In genomic region chr9:131986576-131986975, GRCh38 we compare ENCODE assay signal across 18 cellular contexts.
A peak's percentile ranks its signal among the peaks of the same experiment; 100 is the strongest.
DNase-seq lines count a peak whose midpoint lies in the region; ATAC-seq and TF ChIP-seq lines count a peak whose summit lies in the region.
"Had no signal": no experiment of that assay in that cellular context is flagged by ENCODE, and none has a peak within 500 bp of the region (broad histone marks: within the 10 kb centered on the region; RNA-seq: fewer than 3 reads in every experiment).

No MANE protein-coding gene starts in this region.

- no peak for ATAC-seq in left ventricle myocardium superior

- H3K9me3 Mint-ChIP-seq in HFFc6 (no peaks in the 10 kb centered on the region), endothelial cell (ENCODE audit: unreplicated experiment) (no peaks in the 10 kb centered on the region), Caco-2 (ENCODE audit: unreplicated experiment) (no peaks in the 10 kb centered on the region)
- H3K9me3 Mint-ChIP-seq: activated naive CD4-positive, alpha-beta T cell treated with anti-CD3 and anti-CD28 coated beads, Interleukin-2, amount 10 ng/mL, durations not matched to agents 7 days and 5 days; CD4-positive, CD25-positive, alpha-beta regulatory T cell had no signal

- peaks cover 1% of the 10 kb centered on the region; the same call in 1 of the 2 replicates for H3K27me3 Mint-ChIP-seq in HFFc6 (ENCODE audit: insufficient read depth)
- H3K27me3 Mint-ChIP-seq in endothelial cell (ENCODE audit: unreplicated experiment), result peaks cover 3% of the 10 kb centered on the region
- H3K27me3 Mint-ChIP-seq in Caco-2 (ENCODE audit: insufficient read depth, unreplicated experiment), result no peaks in the 10 kb centered on the region
- H3K27me3 Mint-ChIP-seq: activated naive CD4-positive, alpha-beta T cell treated with anti-CD3 and anti-CD28 coated beads, Interleukin-2, amount 10 ng/mL, durations not matched to agents 7 days and 5 days; CD4-positive, CD25-positive, alpha-beta regulatory T cell had no signal

- DNase-seq in Caki2 (ENCODE audit: low read depth) (peak; percentile 62), HFFc6 (peak; percentile 53), NCI-H2081 treated with DMSO at 0.1 percent for 48 hours (lab: John Stamatoyannopoulos, UW) (peak; percentile 75), SHP77 (lab: John Stamatoyannopoulos, UW) (peak; percentile 51 to 63), endothelial cell (ENCODE audit: low spot score) (no peak), Caco-2 (no peak), left ventricle myocardium superior (no peak)
- DNase-seq in activated CD4-positive, alpha-beta T cell treated with anti-CD3 and anti-CD28 coated beads for 1 hour, result no peak
- DNase-seq: activated CD4-positive, alpha-beta T cell treated with anti-CD3 and anti-CD28 coated beads, Interleukin-2, amount 50 U/mL, for 48 hours; activated naive CD4-positive, alpha-beta T cell treated with anti-CD3 and anti-CD28 coated beads, Interleukin-2, amount 10 ng/mL, durations not matched to agents 7 days and 5 days; anterior cingulate cortex; CD4-positive, CD25-positive, alpha-beta regulatory T cell; KG1; OCI-M1; substantia nigra; T-helper 2 cell had no signal

- H3K9me3 ChIP-seq in Caco-2, result no peaks in the 10 kb centered on the region
- H3K9me3 ChIP-seq: SJSA1 had no signal

- H3K36me3 ChIP-seq in Caco-2 (ENCODE audit: control insufficient read depth, insufficient read depth, low read length), result no peaks in the 10 kb centered on the region
- H3K36me3 ChIP-seq: SJSA1 had no signal

- CTCF ChIA-PET in Caco-2 (lab: Charles Lee), result no interaction called here

- no peak overlapping the region for H3K4me3 Mint-ChIP-seq in HFFc6
- no peak overlapping the region for H3K4me3 Mint-ChIP-seq in endothelial cell (ENCODE audit: unreplicated experiment)
- H3K4me3 Mint-ChIP-seq in Caco-2 (ENCODE audit: unreplicated experiment), result no peak overlapping the region
- H3K4me3 Mint-ChIP-seq: activated naive CD4-positive, alpha-beta T cell treated with anti-CD3 and anti-CD28 coated beads, Interleukin-2, amount 10 ng/mL, durations not matched to agents 7 days and 5 days; CD4-positive, CD25-positive, alpha-beta regulatory T cell had no signal

- H3K27ac Mint-ChIP-seq in HFFc6, result peak overlapping the region; percentile 27; the same call in 1 of the 2 replicates
- no peak overlapping the region for H3K27ac Mint-ChIP-seq in endothelial cell (ENCODE audit: unreplicated experiment)
- H3K27ac Mint-ChIP-seq in Caco-2 (ENCODE audit: unreplicated experiment), result no peak overlapping the region
- H3K27ac Mint-ChIP-seq: activated naive CD4-positive, alpha-beta T cell treated with anti-CD3 and anti-CD28 coated beads, Interleukin-2, amount 10 ng/mL, durations not matched to agents 7 days and 5 days; CD4-positive, CD25-positive, alpha-beta regulatory T cell had no signal

- POLR2A ChIA-PET in Caco-2 (lab: Charles Lee), result no interaction called here

- no peak for TF ChIP-seq CTCF in HFFc6 (IDR thresholded peaks at IDR 0.05)
- TF ChIP-seq CTCF in endothelial cell (IDR thresholded peaks at IDR 0.05; ENCODE audit: unreplicated experiment), result no peak
- no peak for TF ChIP-seq CTCF in Caco-2 (IDR thresholded peaks at IDR 0.05; ENCODE audit: insufficient read depth in 1 of 2, low read depth in 1 of 2, low read length in 1 of 2, severe bottlenecking in 1 of 2, unreplicated experiment in 1 of 2)

- H3K4me1 Mint-ChIP-seq in HFFc6 (ENCODE audit: low read depth), result peaks cover 58% of the 10 kb centered on the region
- peaks cover 7% of the 10 kb centered on the region for H3K4me1 Mint-ChIP-seq in endothelial cell (ENCODE audit: unreplicated experiment)
- H3K4me1 Mint-ChIP-seq in Caco-2 (ENCODE audit: low read depth, unreplicated experiment), result peaks cover 8% of the 10 kb centered on the region
- H3K4me1 Mint-ChIP-seq: activated naive CD4-positive, alpha-beta T cell treated with anti-CD3 and anti-CD28 coated beads, Interleukin-2, amount 10 ng/mL, durations not matched to agents 7 days and 5 days had no signal

- no peaks in the 10 kb centered on the region for H3K27me3 ChIP-seq in Caco-2 (replicated peaks; ENCODE audit: control insufficient read depth, insufficient read depth, low read length)
- H3K27me3 ChIP-seq: hepatocyte, SJSA1 had no signal

- intact Hi-C loops in Caco-2 (cut with micrococcal nuclease; ENCODE audit: unreplicated experiment), result no loop called here
- intact Hi-C loops in left ventricle myocardium superior (cut with micrococcal nuclease), result no loop called here

- no peak overlapping the region for H3K4me3 ChIP-seq in Caco-2 (ENCODE audit: low read depth, low read length)
- H3K4me3 ChIP-seq: hepatocyte, SJSA1 had no signal

- H3K4me1 ChIP-seq in Caco-2, result no peaks in the 10 kb centered on the region
- H3K4me1 ChIP-seq: SJSA1 had no signal

- in situ Hi-C loops in Caki2 (cut with HindIII; ENCODE audit: low pct_unique_long_range_greater_than_20kb, low sequenced_read_pairs), result no loop called here

- H3K36me3 Mint-ChIP-seq in HFFc6 (ENCODE audit: low read depth), result peaks cover 5% of the 10 kb centered on the region
- no peaks in the 10 kb centered on the region for H3K36me3 Mint-ChIP-seq in endothelial cell (ENCODE audit: low read depth, unreplicated experiment)
- H3K36me3 Mint-ChIP-seq in Caco-2 (ENCODE audit: insufficient read depth, unreplicated experiment), result peaks cover 12% of the 10 kb centered on the region
- H3K36me3 Mint-ChIP-seq: activated naive CD4-positive, alpha-beta T cell treated with anti-CD3 and anti-CD28 coated beads, Interleukin-2, amount 10 ng/mL, durations not matched to agents 7 days and 5 days had no signal

- BruUV-seq in Caco-2 (replicated peaks; lab: Mats Ljungman, UMichigan), result no TSS peak

Comparison
In these comparisons a context has a peak if more than half of its experiments do, and no peak if none do; other contexts are left out.
1. DNase-seq: peak in Caki2 (single experiment), HFFc6 (single experiment), NCI-H2081 treated with DMSO at 0.1 percent for 48 hours (single experiment) and SHP77 (2 of 2); none in activated CD4-positive, alpha-beta T cell treated with anti-CD3 and anti-CD28 coated beads for 1 hour (single experiment), endothelial cell (single experiment), Caco-2 (0 of 2) and left ventricle myocardium superior (single experiment).